ENCODE assay signal across 14 cellular contexts in genomic region chr4:10082459-10083272, GRCh38. TPM values are rescaled to one million over a fixed set of nuclear protein-coding genes. Genes with fewer than 3 reads are reported as not detected.
DNase-seq lines count a peak whose midpoint lies in the region; ATAC-seq and TF ChIP-seq lines count a peak whose summit lies in the region.
"Had no signal": no experiment of that assay in that cellular context is flagged by ENCODE, and none has a peak within 500 bp of the region (broad histone marks: within the 10 kb centered on the region; RNA-seq: fewer than 3 reads in every experiment).

No MANE protein-coding gene starts in this region.

- H3K27me3 ChIP-seq in RWPE2 (ENCODE audit: insufficient read depth, poor library complexity, severe bottlenecking), result no peaks in the 10 kb centered on the region
- no peaks in the 10 kb centered on the region for H3K27me3 ChIP-seq in right cardiac atrium (ENCODE audit: control insufficient read depth, insufficient read depth)
- H3K27me3 ChIP-seq in sigmoid colon, result no peaks in the 10 kb centered on the region
- H3K27me3 ChIP-seq: heart left ventricle, tibial nerve had no signal

- peak; percentile 1 for DNase-seq in activated CD4-positive, alpha-beta T cell treated with anti-CD3 and anti-CD28 coated beads for 48 hours
- no peak for DNase-seq in activated CD4-positive, alpha-beta T cell treated with anti-CD3 and anti-CD28 coated beads, Interleukin-2, amount 10 ng/mL, durations not matched to agents 24 days and 14 days
- peak; percentile 33 for DNase-seq in RWPE2 (ENCODE audit: low spot score)
- DNase-seq in right cardiac atrium, result peak in 2 of 3 donors; percentile 9 to 30
- peak; percentile 55 for DNase-seq in sigmoid colon
- no peak for DNase-seq in stimulated activated CD4-positive, alpha-beta T cell treated with anti-CD3 and anti-CD28 coated beads, Interleukin-4, amount 100 ng/mL, for 24 hours
- no peak for DNase-seq in iPS-NIHi7 (ENCODE audit: extremely low spot score)
- DNase-seq in DMS114 treated with DMSO at 0.1 percent for 48 hours (lab: John Stamatoyannopoulos, UW; ENCODE audit: unreplicated experiment), result no peak
- DNase-seq: small intestine had no signal

- H3K9me3 ChIP-seq in RWPE2 (ENCODE audit: severe bottlenecking), result no peaks in the 10 kb centered on the region
- no peaks in the 10 kb centered on the region for H3K9me3 ChIP-seq in right cardiac atrium (ENCODE audit: control insufficient read depth, low read length)
- H3K9me3 ChIP-seq in sigmoid colon, result no peaks in the 10 kb centered on the region
- H3K9me3 ChIP-seq: A549, heart left ventricle, tibial nerve had no signal

- no peak overlapping the region for H3K4me3 Mint-ChIP-seq in activated CD4-positive, alpha-beta T cell treated with anti-CD3 and anti-CD28 coated beads, Interleukin-2, amount 10 ng/mL, durations not matched to agents 24 days and 14 days
- H3K4me3 Mint-ChIP-seq: activated naive CD4-positive, alpha-beta T cell treated with anti-CD3 and anti-CD28 coated beads, Interleukin-2, amount 50 U/mL, for 24 hours had no signal

- no peaks in the 10 kb centered on the region for H3K27me3 Mint-ChIP-seq in activated CD4-positive, alpha-beta T cell treated with anti-CD3 and anti-CD28 coated beads, Interleukin-2, amount 10 ng/mL, durations not matched to agents 24 days and 14 days
- H3K27me3 Mint-ChIP-seq: activated naive CD4-positive, alpha-beta T cell treated with anti-CD3 and anti-CD28 coated beads, Interleukin-2, amount 50 U/mL, for 24 hours had no signal

- TF ChIP-seq EP300 in sigmoid colon (IDR thresholded peaks at IDR 0.05), result no peak

- H3K27ac ChIP-seq in RWPE2 (ENCODE audit: poor library complexity, severe bottlenecking) (no peak overlapping the region), right cardiac atrium (ENCODE audit: low read length) (no peak overlapping the region), sigmoid colon (no peak overlapping the region)
- H3K27ac ChIP-seq: A549, tibial nerve had no signal

- no peak for TF ChIP-seq POLR2A in sigmoid colon (IDR thresholded peaks at IDR 0.05)

- intact Hi-C loops in activated CD4-positive, alpha-beta T cell treated with anti-CD3 and anti-CD28 coated beads, Interleukin-2, amount 10 ng/mL, durations not matched to agents 24 days and 14 days (cut with micrococcal nuclease), result no loop called here
- intact Hi-C loops in right cardiac atrium (cut with DNase I), result no loop called here
- intact Hi-C loops in sigmoid colon (cut with DNase I), result no loop called here

- H3K4me3 ChIP-seq in RWPE2 (ENCODE audit: severe bottlenecking) (no peak overlapping the region), right cardiac atrium (ENCODE audit: low read length) (no peak overlapping the region), sigmoid colon (no peak overlapping the region)
- H3K4me3 ChIP-seq: A549, heart left ventricle, tibial nerve had no signal

- WGBS in right cardiac atrium, result 95% methylated on average over 20 of the region's 20 CpGs
- WGBS in sigmoid colon, 2 donors, result 93 to 96% methylated on average over 20 of the region's 20 CpGs

- ATAC-seq in RWPE2 (ENCODE audit: low read depth) (no peak), right cardiac atrium (no peak)
- ATAC-seq: A549, heart left ventricle, left lobe of liver had no signal

- peaks cover 66% of the 10 kb centered on the region for H3K36me3 Mint-ChIP-seq in activated CD4-positive, alpha-beta T cell treated with anti-CD3 and anti-CD28 coated beads, Interleukin-2, amount 10 ng/mL, durations not matched to agents 24 days and 14 days (ENCODE audit: low read depth)

- H3K4me1 Mint-ChIP-seq in activated CD4-positive, alpha-beta T cell treated with anti-CD3 and anti-CD28 coated beads, Interleukin-2, amount 10 ng/mL, durations not matched to agents 24 days and 14 days, result peaks cover 2% of the 10 kb centered on the region
- H3K4me1 Mint-ChIP-seq: activated naive CD4-positive, alpha-beta T cell treated with anti-CD3 and anti-CD28 coated beads, Interleukin-2, amount 50 U/mL, for 24 hours had no signal

- no peak for TF ChIP-seq CTCF in RWPE2 (IDR thresholded peaks at IDR 0.05; ENCODE audit: poor library complexity, severe bottlenecking)
- TF ChIP-seq CTCF in sigmoid colon (IDR thresholded peaks at IDR 0.05), result no peak

- H3K27ac Mint-ChIP-seq in activated CD4-positive, alpha-beta T cell treated with anti-CD3 and anti-CD28 coated beads, Interleukin-2, amount 10 ng/mL, durations not matched to agents 24 days and 14 days, result no peak overlapping the region
- H3K27ac Mint-ChIP-seq: activated naive CD4-positive, alpha-beta T cell treated with anti-CD3 and anti-CD28 coated beads, Interleukin-2, amount 50 U/mL, for 24 hours had no signal

- H3K4me1 ChIP-seq in RWPE2 (ENCODE audit: insufficient read depth, poor library complexity, severe bottlenecking) (no peaks in the 10 kb centered on the region), right cardiac atrium (ENCODE audit: control insufficient read depth, insufficient read depth, low read length) (peaks cover 5% of the 10 kb centered on the region), sigmoid colon (peaks cover 0 to 26% (median 15%) of the 10 kb centered on the region in 4 donors)
- H3K4me1 ChIP-seq: A549 had no signal

- H3K9me3 Mint-ChIP-seq in activated CD4-positive, alpha-beta T cell treated with anti-CD3 and anti-CD28 coated beads, Interleukin-2, amount 10 ng/mL, durations not matched to agents 24 days and 14 days, result no peaks in the 10 kb centered on the region
- H3K9me3 Mint-ChIP-seq: activated naive CD4-positive, alpha-beta T cell treated with anti-CD3 and anti-CD28 coated beads, Interleukin-2, amount 50 U/mL, for 24 hours had no signal

- H3K36me3 ChIP-seq in RWPE2 (ENCODE audit: low read depth) (peaks cover 98% of the 10 kb centered on the region), sigmoid colon (peaks cover 62 to 100% (median 100%) of the 10 kb centered on the region in 4 donors)

RNA-seq across cellular contexts. Expression of gene WDR1, which starts 33.9 kb away (rescaled TPM):
- 369 and 376 TPM in 2 replicates for total RNA-seq in activated CD4-positive, alpha-beta T cell treated with anti-CD3 and anti-CD28 coated beads, Interleukin-2, amount 10 ng/mL, durations not matched to agents 24 days and 14 days
- total RNA-seq in right cardiac atrium, result 100 to 1,000 TPM; 181 to 280 (median 218) TPM
- polyA plus RNA-seq in right cardiac atrium, result 116 TPM
- 100 to 1,000 TPM; 171 to 267 (median 238) TPM for total RNA-seq in sigmoid colon
- 100 to 1,000 TPM; 200 to 267 (median 247) TPM for polyA plus RNA-seq in sigmoid colon

Comparison
In these comparisons a context has a peak if more than half of its experiments do, and no peak if none do; other contexts are left out.
1. DNase-seq: peak in activated CD4-positive, alpha-beta T cell treated with anti-CD3 and anti-CD28 coated beads for 48 hours (single experiment), RWPE2 (single experiment), right cardiac atrium (2 of 3) and sigmoid colon (single experiment); none in activated CD4-positive, alpha-beta T cell treated with anti-CD3 and anti-CD28 coated beads, Interleukin-2, amount 10 ng/mL, durations not matched to agents 24 days and 14 days (single experiment), stimulated activated CD4-positive, alpha-beta T cell treated with anti-CD3 and anti-CD28 coated beads, Interleukin-4, amount 100 ng/mL, for 24 hours (single experiment), iPS-NIHi7 (single experiment) and DMS114 treated with DMSO at 0.1 percent for 48 hours (single experiment).